22 cellular contexts compared by ENCODE assay signal in genomic region chr19:33050110-33050509, GRCh38. TPM values are rescaled to one million over a fixed set of nuclear protein-coding genes. Genes with fewer than 3 reads are reported as not detected.
A peak's percentile ranks its signal among the peaks of the same experiment; 100 is the strongest.
DNase-seq lines count a peak whose midpoint lies in the region; ATAC-seq and TF ChIP-seq lines count a peak whose summit lies in the region.
"Had no signal": no experiment of that assay in that cellular context is flagged by ENCODE, and none has a peak within 500 bp of the region (broad histone marks: within the 10 kb centered on the region; RNA-seq: fewer than 3 reads in every experiment).

No MANE protein-coding gene starts in this region.

- H3K27me3 ChIP-seq in breast epithelium (no peaks in the 10 kb centered on the region), neuronal stem cell (ENCODE audit: control insufficient read depth in 3 of 3, insufficient read depth in 3 of 3, low read depth in 1 of 3, low read length in 3 of 3) (no peaks in the 10 kb centered on the region)
- H3K27me3 ChIP-seq: BLaER1 treated with 17β-estradiol and CSF1 and Interleukin-3, amounts not matched to agents 10 nM and 100 nM had no signal

- H3K4ac ChIP-seq in neuronal stem cell (ENCODE audit: low read length): no peak overlapping the region

- no peak for ATAC-seq in naive thymus-derived CD8-positive, alpha-beta T cell
- ATAC-seq: CD8-positive, alpha-beta T cell had no signal

- H3K9me3 ChIP-seq in breast epithelium (no peaks in the 10 kb centered on the region), neuronal stem cell (replicated peaks in 1 of 2; ENCODE audit: control insufficient read depth in 2 of 2, insufficient read depth in 1 of 2, low read depth in 1 of 2, low read length in 2 of 2) (no peaks in the 10 kb centered on the region)
- H3K9me3 ChIP-seq: BLaER1 treated with 17β-estradiol and CSF1 and Interleukin-3, amounts not matched to agents 10 nM and 100 nM had no signal

- H3K4me1 ChIP-seq in breast epithelium (no peaks in the 10 kb centered on the region), neuronal stem cell (ENCODE audit: control insufficient read depth in 2 of 2, insufficient read depth in 1 of 2, low read depth in 1 of 2, low read length in 2 of 2) (peaks cover 0 to 3% of the 10 kb centered on the region in 2 donors)

- no TSS peak for BruUV-seq in MCF 10A (replicated peaks; lab: Mats Ljungman, UMichigan)

- TF ChIP-seq CTCF in breast epithelium (IDR thresholded peaks at IDR 0.05): no peak
- TF ChIP-seq CTCF in MCF 10A (IDR thresholded peaks at IDR 0.05; ENCODE audit: unreplicated experiment): no peak
- no peak for TF ChIP-seq CTCF in VCaP (conservative IDR thresholded peaks at IDR 0.05)
- no peak for TF ChIP-seq CTCF in type B pancreatic cell (conservative IDR thresholded peaks at IDR 0.05)

- CTCF ChIA-PET in MCF 10A (lab: Yijun Ruan, JAX): no interaction called here

- H2BK15ac ChIP-seq in neuronal stem cell (ENCODE audit: low read length): no peak overlapping the region

- peaks cover 20% of the 10 kb centered on the region for H3K4me1 Mint-ChIP-seq in MCF 10A (ENCODE audit: insufficient read depth, unreplicated experiment)
- H3K4me1 Mint-ChIP-seq in type B pancreatic cell (ENCODE audit: unreplicated experiment): peaks cover 19% of the 10 kb centered on the region
- no peaks in the 10 kb centered on the region for H3K4me1 Mint-ChIP-seq in naive thymus-derived CD8-positive, alpha-beta T cell

- H3K9ac ChIP-seq in neuronal stem cell (ENCODE audit: low read depth, low read length, poor library complexity): no peak overlapping the region
- H3K9ac ChIP-seq: BLaER1 treated with 17β-estradiol and CSF1 and Interleukin-3, amounts not matched to agents 10 nM and 100 nM had no signal

- no peak overlapping the region for H3K4me3 ChIP-seq in breast epithelium
- no peak overlapping the region for H3K4me3 ChIP-seq in neuronal stem cell (ENCODE audit: low read length in 2 of 2)
- H3K4me3 ChIP-seq: BLaER1 treated with 17β-estradiol and CSF1 and Interleukin-3, amounts not matched to agents 10 nM and 100 nM had no signal

- no peak overlapping the region for H4K8ac ChIP-seq in neuronal stem cell (ENCODE audit: low read depth, low read length)

- no peak overlapping the region for H2AFZ ChIP-seq in neuronal stem cell (ENCODE audit: low read length)

- peaks cover 8% of the 10 kb centered on the region for H3K79me1 ChIP-seq in neuronal stem cell (ENCODE audit: low read depth, low read length)

- H3K27ac ChIP-seq in breast epithelium: peak overlapping the region; percentile 59 to 88
- peak overlapping the region; percentile 90; the same call in 1 of the 2 replicates for H3K27ac ChIP-seq in VCaP
- no peak overlapping the region for H3K27ac ChIP-seq in neuronal stem cell (replicated peaks; ENCODE audit: low read length)
- H3K27ac ChIP-seq: 22Rv1; BLaER1 treated with 17β-estradiol and CSF1 and Interleukin-3, amounts not matched to agents 10 nM and 100 nM had no signal

- POLR2A ChIA-PET in MCF 10A (lab: Yijun Ruan, JAX): no interaction called here
- POLR2A ChIA-PET in naive thymus-derived CD8-positive, alpha-beta T cell (lab: Charles Lee): no interaction called here

- H3K36me3 ChIP-seq in breast epithelium: no peaks in the 10 kb centered on the region
- H3K36me3 ChIP-seq in neuronal stem cell (replicated peaks in 1 of 2; ENCODE audit: control insufficient read depth in 2 of 2, insufficient read depth in 2 of 2, low read length in 2 of 2): peaks cover 0 to 5% of the 10 kb centered on the region in 2 donors
- H3K36me3 ChIP-seq: BLaER1 treated with 17β-estradiol and CSF1 and Interleukin-3, amounts not matched to agents 10 nM and 100 nM had no signal

- peak overlapping the region; percentile 19 for H4K91ac ChIP-seq in neuronal stem cell (ENCODE audit: low read depth, low read length, poor library complexity)

- H2BK5ac ChIP-seq in neuronal stem cell (ENCODE audit: low read length): no peak overlapping the region

- H2AK5ac ChIP-seq in neuronal stem cell (ENCODE audit: low read depth, low read length): no peak overlapping the region

- no peaks in the 10 kb centered on the region for H3K27me3 Mint-ChIP-seq in MCF 10A (ENCODE audit: insufficient read depth, unreplicated experiment)
- H3K27me3 Mint-ChIP-seq in type B pancreatic cell: no peaks in the 10 kb centered on the region
- H3K27me3 Mint-ChIP-seq in naive thymus-derived CD8-positive, alpha-beta T cell: peaks cover 0 to 2% (median 0%) of the 10 kb centered on the region in 5 donors
- H3K27me3 Mint-ChIP-seq: IgD-negative memory B cell had no signal

- intact Hi-C loops in breast epithelium (cut with DNase I; ENCODE audit: low total_unique reads): no loop called here
- intact Hi-C loops in MCF 10A (cut with micrococcal nuclease): no loop called here

- H2BK120ac ChIP-seq in neuronal stem cell (ENCODE audit: low read depth, low read length): no peak overlapping the region

- no peaks in the 10 kb centered on the region for H3K9me3 Mint-ChIP-seq in MCF 10A (ENCODE audit: unreplicated experiment)
- H3K9me3 Mint-ChIP-seq in type B pancreatic cell: peaks cover 4% of the 10 kb centered on the region
- H3K9me3 Mint-ChIP-seq in naive thymus-derived CD8-positive, alpha-beta T cell: no peaks in the 10 kb centered on the region
- H3K9me3 Mint-ChIP-seq: CD8-positive, alpha-beta T cell; HFFc6; IgD-negative memory B cell had no signal

- H3K27ac Mint-ChIP-seq in MCF 10A (ENCODE audit: low read depth, unreplicated experiment): no peak overlapping the region
- peak overlapping the region; percentile 98 for H3K27ac Mint-ChIP-seq in type B pancreatic cell
- H3K27ac Mint-ChIP-seq in naive thymus-derived CD8-positive, alpha-beta T cell: no peak overlapping the region
- H3K27ac Mint-ChIP-seq: CD8-positive, alpha-beta T cell; HFFc6; IgD-negative memory B cell had no signal

- H3K23ac ChIP-seq in neuronal stem cell (ENCODE audit: low read depth, low read length, poor library complexity): peak overlapping the region; percentile 46

- DNase-seq in breast epithelium (ENCODE audit: low spot score in 2 of 2) (no peak), MCF 10A (ENCODE audit: unreplicated experiment) (no peak), neuronal stem cell (ENCODE audit: low spot score) (no peak), type B pancreatic cell (ENCODE audit: extremely low spot score, unreplicated experiment) (no peak), HuH-7 (ENCODE audit: low spot score) (no peak), NK-92 (lab: John Stamatoyannopoulos, UW; ENCODE audit: unreplicated experiment) (no peak)
- no peak for DNase-seq in naive thymus-derived CD8-positive, alpha-beta T cell
- DNase-seq: CD8-positive, alpha-beta T cell; DMS53; GDM1; HFFc6; NCI-H1105 treated with DMSO at 0.1 percent for 48 hours; NCI-H2081; NCI-H2171; NCI-H345; NCI-H524; NCI-H774; SHP77 had no signal

- H3K4me3 Mint-ChIP-seq in MCF 10A (ENCODE audit: unreplicated experiment): no peak overlapping the region
- peak overlapping the region; percentile 0 for H3K4me3 Mint-ChIP-seq in type B pancreatic cell
- no peak overlapping the region for H3K4me3 Mint-ChIP-seq in naive thymus-derived CD8-positive, alpha-beta T cell
- H3K4me3 Mint-ChIP-seq: CD8-positive, alpha-beta T cell; HFFc6; IgD-negative memory B cell had no signal

- no peak overlapping the region for H3K4me2 ChIP-seq in neuronal stem cell (ENCODE audit: insufficient read depth, low read length, poor library complexity, severe bottlenecking)
- H3K4me2 ChIP-seq: BLaER1 treated with 17β-estradiol and CSF1 and Interleukin-3, amounts not matched to agents 10 nM and 100 nM had no signal

- no peak overlapping the region for H2BK12ac ChIP-seq in neuronal stem cell (ENCODE audit: low read length)

- no peaks in the 10 kb centered on the region for H3K36me3 Mint-ChIP-seq in MCF 10A (ENCODE audit: insufficient read depth, unreplicated experiment)
- H3K36me3 Mint-ChIP-seq in type B pancreatic cell: peaks cover 21% of the 10 kb centered on the region
- H3K36me3 Mint-ChIP-seq in naive thymus-derived CD8-positive, alpha-beta T cell: no peaks in the 10 kb centered on the region
- H3K36me3 Mint-ChIP-seq: CD8-positive, alpha-beta T cell; IgD-negative memory B cell had no signal

- H3K18ac ChIP-seq in neuronal stem cell (ENCODE audit: low read length): no peak overlapping the region

- WGBS in neuronal stem cell (ENCODE audit: extremely low coverage in 2 of 2, insufficient read length in 2 of 2, insufficient replicate concordance in 1 of 2), 2 donors: no CpG with 5 or more reads among the region's 3 CpGs

- no peak overlapping the region for H3K14ac ChIP-seq in neuronal stem cell (ENCODE audit: low read length)

- no peak for TF ChIP-seq POLR2A in breast epithelium (IDR thresholded peaks at IDR 0.05)

RNA-seq across cellular contexts. Expression of gene RHPN2, which starts 14.6 kb away (rescaled TPM):
- 10 to 100 TPM in 2 of 3 donors, 1 to 10 TPM in 1; 1.4 to 55.3 (median 35.4) TPM for total RNA-seq in breast epithelium
- 4.9 and 5.5 TPM in 2 replicates for total RNA-seq in MCF 10A (2022)
- polyA plus RNA-seq in neuronal stem cell (2013, experiment 1 of 2): 6.7 TPM
- 6.2 TPM for polyA plus RNA-seq in neuronal stem cell (2013, experiment 2 of 2)
- 31.6 and 81.6 TPM in 2 replicates for total RNA-seq in type B pancreatic cell (ENCODE audit: low replicate concordance)
- total RNA-seq in naive thymus-derived CD8-positive, alpha-beta T cell: 1 to 10 TPM; 1.8 to 2.8 TPM
- 1 to 10 TPM in 2 of 3 donors, under 1 TPM in 1; 0.06 to 2.7 (median 1.1) TPM for polyA plus RNA-seq in naive thymus-derived CD8-positive, alpha-beta T cell

RNA-seq across cellular contexts. Expression of gene GPATCH1, which starts 30.9 kb away (rescaled TPM):
- 10 to 100 TPM in 2 of 3 donors, 1 to 10 TPM in 1; 9.4 to 14.2 (median 12.5) TPM for total RNA-seq in breast epithelium
- total RNA-seq in MCF 10A (2022): 5.1 and 6.6 TPM in 2 replicates
- polyA plus RNA-seq in neuronal stem cell (2013, experiment 1 of 2): 6.6 TPM
- polyA plus RNA-seq in neuronal stem cell (2013, experiment 2 of 2): 6.9 TPM
- total RNA-seq in type B pancreatic cell (ENCODE audit: low replicate concordance): 12.2 and 12.6 TPM in 2 replicates
- total RNA-seq in naive thymus-derived CD8-positive, alpha-beta T cell: 10 to 100 TPM; 18.3 to 21.7 TPM
- 1 to 10 TPM; 3.9 to 6.4 (median 5.0) TPM for polyA plus RNA-seq in naive thymus-derived CD8-positive, alpha-beta T cell
